In the genomic region with DNA sequence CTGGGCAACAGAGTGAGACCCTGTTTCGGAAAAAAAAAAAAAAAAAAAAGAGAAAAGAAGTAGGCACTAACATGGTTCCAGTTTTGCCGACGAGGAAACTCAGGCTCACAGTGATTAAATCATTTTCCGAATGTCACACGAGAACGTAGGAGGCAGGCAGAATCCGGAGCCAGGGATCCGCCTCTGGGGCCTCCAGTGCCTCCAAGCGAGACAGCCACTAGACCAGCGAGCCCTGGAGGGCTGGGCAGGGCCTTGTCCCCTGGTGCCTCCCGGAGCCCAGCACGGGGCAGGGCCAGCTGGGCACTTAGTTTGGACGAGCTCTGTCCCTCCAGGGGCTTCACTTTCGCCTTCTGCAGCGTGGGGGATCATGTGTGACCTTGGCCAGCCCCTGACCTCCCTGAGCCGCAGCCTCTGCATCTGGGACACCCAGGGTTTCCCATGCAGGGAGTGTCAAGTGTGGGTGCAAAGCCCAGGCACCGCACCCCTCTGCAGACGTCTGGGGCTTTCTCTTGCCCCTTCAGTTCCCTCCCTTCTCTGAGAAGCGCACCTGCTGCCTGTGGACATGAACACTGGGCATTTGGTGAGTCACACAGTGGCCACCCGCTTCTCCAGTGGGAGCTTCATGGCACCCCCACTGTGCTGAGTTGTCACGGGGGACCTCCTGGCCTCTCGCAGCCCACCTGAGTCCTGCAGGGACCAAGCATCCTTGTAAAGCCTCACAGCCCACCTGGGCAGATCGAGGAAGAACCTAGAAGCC, we compare ENCODE assay signal across 8 cellular contexts.
DNase-seq lines count a peak whose midpoint lies in the region; ATAC-seq and TF ChIP-seq lines count a peak whose summit lies in the region.

No MANE protein-coding gene starts in this region.

- H3K36me3 ChIP-seq in CD8-positive, alpha-beta T cell (ENCODE audit: insufficient read depth, low read length), result no peaks in the 10 kb centered on the region
- H3K36me3 ChIP-seq in MG63 (peaks cover 14% of the 10 kb centered on the region), duodenal mucosa (ENCODE audit: control insufficient read depth in 1 of 2, insufficient read depth in 2 of 2, low read length in 2 of 2) (peaks cover 7 to 42% of the 10 kb centered on the region in 2 donors), osteoblast (ENCODE audit: insufficient read depth, low read length) (peaks cover 9% of the 10 kb centered on the region)

- ATAC-seq in CD8-positive, alpha-beta T cell, result no peak
- ATAC-seq in GM21367 (IDR thresholded peaks at IDR 0.05; ENCODE audit: unreplicated experiment) (no peak), HG02870 (IDR thresholded peaks at IDR 0.05; ENCODE audit: unreplicated experiment) (no peak)

- H3K79me2 ChIP-seq in osteoblast (ENCODE audit: insufficient read depth, low read length), result peaks cover 52% of the 10 kb centered on the region

- TF ChIP-seq CTCF in CD8-positive, alpha-beta T cell (IDR thresholded peaks at IDR 0.05), result no peak
- TF ChIP-seq CTCF in osteoblast (IDR thresholded peaks at IDR 0.05; ENCODE audit: extremely low read depth, low read depth, low read length), result no peak

- no peak overlapping the region for H2AFZ ChIP-seq in osteoblast (ENCODE audit: low read length)

- no peaks in the 10 kb centered on the region for H3K9me3 Mint-ChIP-seq in CD8-positive, alpha-beta T cell

- POLR2A ChIA-PET in CD8-positive, alpha-beta T cell (lab: Charles Lee), result interaction anchor here (0.7 to 1.0 kb wide), 2 partner anchors 10 to 15 kb away, joined by 3 read pairs; no protein-coding TSS in a partner anchor

- peaks cover 55% of the 10 kb centered on the region for H3K4me1 ChIP-seq in CD8-positive, alpha-beta T cell (ENCODE audit: insufficient read depth, low read length)
- H3K4me1 ChIP-seq in duodenal mucosa (ENCODE audit: control insufficient read depth in 1 of 2, insufficient read depth in 2 of 2, low read length in 2 of 2) (peaks cover 47 to 65% of the 10 kb centered on the region in 2 donors), osteoblast (ENCODE audit: insufficient read depth, low read length) (peaks cover 43% of the 10 kb centered on the region)

- no peak overlapping the region for H3K27ac ChIP-seq in CD8-positive, alpha-beta T cell (ENCODE audit: low read depth, low read length)
- H3K27ac ChIP-seq in duodenal mucosa (ENCODE audit: low read depth, low read length) (peak overlapping the region; percentile 22), osteoblast (ENCODE audit: low read depth, low read length) (peak overlapping the region; percentile 95)

- H3K9ac ChIP-seq in duodenal mucosa (ENCODE audit: low read depth in 1 of 2, low read length in 2 of 2), result no peak overlapping the region

- H3K36me3 Mint-ChIP-seq in CD8-positive, alpha-beta T cell, result peaks cover 5% of the 10 kb centered on the region

- H3K4me1 Mint-ChIP-seq in CD8-positive, alpha-beta T cell (ENCODE audit: low read depth), result peaks cover 34% of the 10 kb centered on the region

- H3K27me3 Mint-ChIP-seq in CD8-positive, alpha-beta T cell (ENCODE audit: low read depth), result no peaks in the 10 kb centered on the region

- peak overlapping the region; percentile 74 for H3K4me2 ChIP-seq in osteoblast (ENCODE audit: insufficient read depth, low read length)

- peak overlapping the region; percentile 45 for H3K4me3 ChIP-seq in CD8-positive, alpha-beta T cell (ENCODE audit: low read depth, low read length)
- H3K4me3 ChIP-seq in MG63, result peak overlapping the region; percentile 24
- H3K4me3 ChIP-seq in duodenal mucosa (ENCODE audit: low read depth in 1 of 2, low read length in 2 of 2), result peak overlapping the region; percentile 46 to 56
- H3K4me3 ChIP-seq in osteoblast (ENCODE audit: insufficient read depth, low read length), result peak overlapping the region; percentile 61

- H4K20me1 ChIP-seq in osteoblast (ENCODE audit: insufficient read depth, low read length), result peaks cover 33% of the 10 kb centered on the region

- CTCF ChIA-PET in CD8-positive, alpha-beta T cell (lab: Charles Lee), result interaction anchor here (1.1 to 1.8 kb wide), 2 partner anchors 10 to 36 kb away, joined by 4 to 5 read pairs; no protein-coding TSS in a partner anchor

- intact Hi-C loops in CD8-positive, alpha-beta T cell (cut with DNase I, micrococcal nuclease), result loop anchor here (2.0 kb wide), 1 partner anchor 16 kb away; no protein-coding TSS in a partner anchor

- no peak overlapping the region for H3K27ac Mint-ChIP-seq in CD8-positive, alpha-beta T cell

- DNase-seq in CD8-positive, alpha-beta T cell, result no peak
- DNase-seq in MG63 (no peak), osteoblast (ENCODE audit: insufficient read length, low spot score, missing footprints) (peak; percentile 96), NCI-H1048 (lab: John Stamatoyannopoulos, UW) (no peak)
- DNase-seq in activated CD4-positive, alpha-beta T cell treated with anti-CD3 and anti-CD28 coated beads, Interleukin-2, amount 50 U/mL, for 48 hours, result no peak

- peak overlapping the region; percentile 74 for H3K4me3 Mint-ChIP-seq in CD8-positive, alpha-beta T cell

- no peaks in the 10 kb centered on the region for H3K9me3 ChIP-seq in CD8-positive, alpha-beta T cell (ENCODE audit: low read length)
- H3K9me3 ChIP-seq in MG63 (no peaks in the 10 kb centered on the region), duodenal mucosa (ENCODE audit: control insufficient read depth in 1 of 2, low read length in 2 of 2) (no peaks in the 10 kb centered on the region), osteoblast (ENCODE audit: low read depth, low read length) (no peaks in the 10 kb centered on the region)

- H3K27me3 ChIP-seq in CD8-positive, alpha-beta T cell (ENCODE audit: insufficient read depth, low read length), result no peaks in the 10 kb centered on the region
- H3K27me3 ChIP-seq in MG63 (no peaks in the 10 kb centered on the region), duodenal mucosa (ENCODE audit: control insufficient read depth in 1 of 2, insufficient read depth in 2 of 2, low read length in 2 of 2) (no peaks in the 10 kb centered on the region), osteoblast (ENCODE audit: insufficient read depth, low read length) (no peaks in the 10 kb centered on the region)
